1 cellular context compared by ENCODE assay signal in the genomic region with DNA sequence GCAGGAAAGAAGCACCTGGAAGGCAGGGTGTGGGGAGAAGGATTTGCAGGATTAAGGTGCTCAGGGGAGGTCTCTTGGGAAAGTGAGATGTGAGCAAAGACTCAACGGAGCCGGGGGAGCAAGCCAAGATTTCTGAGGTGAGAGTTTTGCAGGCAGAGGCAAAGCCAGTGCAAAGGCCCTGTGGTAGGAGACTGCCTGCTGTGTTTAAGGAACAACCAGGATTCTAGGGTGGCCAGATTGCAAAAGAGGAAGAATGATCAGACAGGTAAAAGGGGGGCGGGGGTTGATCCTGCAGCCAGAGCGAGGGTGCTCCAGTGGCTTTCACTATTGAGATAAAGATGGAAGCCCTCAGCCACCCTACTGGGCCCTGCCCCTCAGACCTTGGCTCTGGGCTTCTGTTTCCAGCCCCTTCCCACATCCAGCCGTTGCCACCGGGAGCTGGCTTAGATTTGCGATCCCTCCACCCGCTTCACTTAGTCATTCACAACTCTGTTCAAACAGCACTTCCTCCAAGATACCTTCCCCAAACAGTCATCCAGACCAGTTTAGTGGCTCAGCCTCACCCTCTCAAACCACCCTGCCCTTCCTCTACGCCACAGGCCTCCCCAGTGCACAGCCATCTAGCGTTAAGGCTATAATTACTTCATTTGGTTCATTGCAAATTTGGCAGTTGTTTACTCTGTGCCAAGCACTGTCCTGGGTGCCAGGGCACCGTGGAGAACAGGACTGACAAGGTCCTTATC.
TF ChIP-seq lines count a peak whose summit lies in the region.

No MANE protein-coding gene starts in this region.

TF ChIP-seq in K562, 482 proteins besides CTCF, POLR2A, EP300 and RAD21 (continued from another document):
- TF ChIP-seq CBX3 (IDR thresholded peaks at IDR 0.05; ENCODE audit: borderline replicate concordance in 1 of 2, low read length in 2 of 2) = no peak
- no peak for TF ChIP-seq MEF2D (tag; conservative IDR thresholded peaks at IDR 0.05; ENCODE audit: low read depth)
- no peak for TF ChIP-seq FOS (IDR thresholded peaks at IDR 0.05; ENCODE audit: extremely low read depth, insufficient read length)
- TF ChIP-seq, protein P1, sequence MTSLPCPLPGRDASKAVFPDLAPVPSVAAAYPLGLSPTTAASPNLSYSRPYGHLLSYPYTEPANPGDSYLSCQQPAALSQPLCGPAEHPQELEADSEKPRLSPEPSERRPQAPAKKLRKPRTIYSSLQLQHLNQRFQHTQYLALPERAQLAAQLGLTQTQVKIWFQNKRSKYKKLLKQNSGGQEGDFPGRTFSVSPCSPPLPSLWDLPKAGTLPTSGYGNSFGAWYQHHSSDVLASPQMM (CRISPR knock-in tag; IDR thresholded peaks at IDR 0.05) = no peak
- TF ChIP-seq RBM25 (IDR thresholded peaks at IDR 0.05; ENCODE audit: low read depth, low read length, severe bottlenecking) = peak; percentile 83
- no peak for TF ChIP-seq U2AF1 (optimal IDR thresholded peaks at IDR 0.05; ENCODE audit: low read depth, low read length)
